In the genomic region with DNA sequence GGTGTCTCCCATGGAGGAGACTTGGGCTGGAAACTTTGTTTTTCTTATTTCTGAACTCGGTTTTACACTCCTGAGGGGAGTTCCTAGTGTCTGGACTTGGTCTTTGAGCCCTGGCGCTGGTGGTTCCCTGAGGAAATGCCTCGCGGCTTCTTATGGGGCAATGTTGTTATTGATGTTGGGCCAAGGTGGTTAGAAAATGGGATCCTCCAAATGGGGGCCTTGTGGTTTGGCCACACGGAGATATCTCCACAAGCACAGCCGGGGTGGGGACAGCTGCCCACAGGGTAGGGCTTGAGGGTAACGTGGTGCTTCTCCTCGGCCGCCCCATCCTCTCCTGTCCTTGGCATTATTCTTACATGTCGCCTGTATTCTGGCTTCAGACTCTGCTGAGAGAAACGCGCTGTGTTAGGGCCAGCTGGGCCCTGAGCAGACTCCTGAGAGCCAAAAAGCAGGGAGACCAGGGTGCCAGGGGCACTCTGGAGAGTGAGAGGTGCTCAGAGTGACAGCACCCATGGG, we compare ENCODE assay signal across 1 cellular context.
TF ChIP-seq lines count a peak whose summit lies in the region.

No MANE protein-coding gene starts in this region.

TF ChIP-seq in IMR-90, 13 proteins besides CTCF, POLR2A, EP300 and RAD21 (continued from another document):
- TF ChIP-seq, protein P1, sequence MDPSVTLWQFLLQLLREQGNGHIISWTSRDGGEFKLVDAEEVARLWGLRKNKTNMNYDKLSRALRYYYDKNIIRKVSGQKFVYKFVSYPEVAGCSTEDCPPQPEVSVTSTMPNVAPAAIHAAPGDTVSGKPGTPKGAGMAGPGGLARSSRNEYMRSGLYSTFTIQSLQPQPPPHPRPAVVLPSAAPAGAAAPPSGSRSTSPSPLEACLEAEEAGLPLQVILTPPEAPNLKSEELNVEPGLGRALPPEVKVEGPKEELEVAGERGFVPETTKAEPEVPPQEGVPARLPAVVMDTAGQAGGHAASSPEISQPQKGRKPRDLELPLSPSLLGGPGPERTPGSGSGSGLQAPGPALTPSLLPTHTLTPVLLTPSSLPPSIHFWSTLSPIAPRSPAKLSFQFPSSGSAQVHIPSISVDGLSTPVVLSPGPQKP (IDR thresholded peaks at IDR 0.05; ENCODE audit: borderline replicate concordance, low read depth, low read length), result no peak
- TF ChIP-seq MAFK (IDR thresholded peaks at IDR 0.05; ENCODE audit: low read depth, low read length), result no peak
TF ChIP-seq in IMR-90: peak in this region for 0.
